ENCODE assay signal across 11 cellular contexts in the genomic region with DNA sequence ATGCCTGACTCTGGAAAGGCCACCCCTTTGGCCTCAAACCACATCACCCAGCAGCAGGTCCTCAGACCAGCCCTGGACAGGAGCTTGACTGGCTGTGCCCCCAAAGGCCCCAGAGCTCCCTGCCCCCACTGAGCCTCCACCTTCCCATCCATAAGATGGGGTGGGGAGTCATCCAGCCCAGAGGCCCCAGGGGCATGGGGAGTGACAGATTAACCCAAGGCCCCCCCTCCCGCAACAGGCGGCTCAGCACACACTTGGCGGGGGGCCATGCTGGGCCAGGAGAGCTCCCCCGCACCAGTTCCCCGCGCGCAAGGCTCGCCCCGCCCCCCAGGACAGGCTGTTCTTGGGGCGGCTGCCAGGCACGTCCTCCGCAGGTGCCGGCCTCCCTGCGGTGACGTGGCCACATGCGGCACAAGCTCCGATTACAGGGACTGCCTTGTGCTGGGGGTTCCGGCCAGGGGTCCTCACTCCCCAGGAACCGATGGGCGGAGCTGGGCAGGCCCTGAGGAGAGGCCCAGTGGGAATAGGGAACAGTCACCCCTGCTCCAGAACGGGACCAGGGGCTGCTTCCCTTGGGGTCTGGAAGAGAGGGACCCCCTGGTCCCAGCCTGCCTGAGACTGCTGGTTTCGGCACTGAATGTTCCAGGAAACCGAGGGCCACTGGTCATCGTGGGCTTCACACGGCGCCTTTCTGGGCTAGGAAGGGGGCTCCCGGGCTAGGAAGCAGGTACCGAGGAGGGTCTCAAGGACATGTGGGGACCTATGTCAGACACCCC. TPM values are rescaled to one million over a fixed set of nuclear protein-coding genes. Genes with fewer than 3 reads are reported as not detected.
A peak's percentile ranks its signal among the peaks of the same experiment; 100 is the strongest.
DNase-seq lines count a peak whose midpoint lies in the region; ATAC-seq and TF ChIP-seq lines count a peak whose summit lies in the region.
"Had no signal": no experiment of that assay in that cellular context is flagged by ENCODE, and none has a peak within 500 bp of the region (broad histone marks: within the 10 kb centered on the region; RNA-seq: fewer than 3 reads in every experiment).

No MANE protein-coding gene starts in this region.

- H3K27me3 Mint-ChIP-seq in activated CD4-positive, alpha-beta T cell treated with anti-CD3 and anti-CD28 coated beads, Interleukin-2, amount 10 ng/mL, durations not matched to agents 7 days and 5 days: peaks cover 8% of the 10 kb centered on the region

- H3K4me1 ChIP-seq in adrenal gland (replicated peaks in 1 of 2): peaks cover 14 to 24% of the 10 kb centered on the region in 2 donors
- H3K4me1 ChIP-seq: psoas muscle had no signal

- CTCF ChIA-PET in activated CD4-positive, alpha-beta T cell treated with anti-CD3 and anti-CD28 coated beads, Interleukin-2, amount 10 ng/mL, durations not matched to agents 7 days and 5 days (lab: Charles Lee): interaction anchor here (3.8 to 11.3 kb wide), 2 partner anchors 12 to 356 kb away, joined by 30 to 230 read pairs; a partner anchor contains a TSS

- H3K9me3 ChIP-seq in adrenal gland (replicated peaks in 1 of 3): no peaks in the 10 kb centered on the region
- H3K9me3 ChIP-seq: psoas muscle had no signal

- no peak overlapping the region for H3K4me3 Mint-ChIP-seq in activated CD4-positive, alpha-beta T cell treated with anti-CD3 and anti-CD28 coated beads, Interleukin-2, amount 10 ng/mL, durations not matched to agents 7 days and 5 days

- intact Hi-C loops in adrenal gland (cut with DNase I) (loop anchor here (2.0 to 5.0 kb wide), 2 partner anchors 463 to 464 kb away; no protein-coding TSS in a partner anchor), left colon (cut with DNase I, micrococcal nuclease) (loop anchor here in 1 of 2 donors (5.0 to 10.0 kb wide), 2 partner anchors 358 to 466 kb away; no protein-coding TSS in a partner anchor)

- peak overlapping the region in 2 of 5 donors; percentile 17 to 34 for H3K27ac ChIP-seq in adrenal gland
- H3K27ac ChIP-seq: psoas muscle had no signal

- peak; percentile 33 for ATAC-seq in left colon
- no peak for ATAC-seq in GM21528 (IDR thresholded peaks at IDR 0.05; ENCODE audit: low FRiP score, unreplicated experiment)
- ATAC-seq: psoas muscle had no signal

- no peaks in the 10 kb centered on the region for H3K9me3 Mint-ChIP-seq in activated CD4-positive, alpha-beta T cell treated with anti-CD3 and anti-CD28 coated beads, Interleukin-2, amount 10 ng/mL, durations not matched to agents 7 days and 5 days

- peaks cover 31% of the 10 kb centered on the region for H3K4me1 Mint-ChIP-seq in activated CD4-positive, alpha-beta T cell treated with anti-CD3 and anti-CD28 coated beads, Interleukin-2, amount 10 ng/mL, durations not matched to agents 7 days and 5 days

- no peak for TF ChIP-seq CTCF in adrenal gland (IDR thresholded peaks at IDR 0.05)

- no peaks in the 10 kb centered on the region for H3K36me3 ChIP-seq in adrenal gland (replicated peaks in 1 of 2)

- H3K27ac Mint-ChIP-seq in activated CD4-positive, alpha-beta T cell treated with anti-CD3 and anti-CD28 coated beads, Interleukin-2, amount 10 ng/mL, durations not matched to agents 7 days and 5 days: peak overlapping the region; percentile 50

- DNase-seq in activated CD4-positive, alpha-beta T cell treated with anti-CD3 and anti-CD28 coated beads, Interleukin-2, amount 10 ng/mL, durations not matched to agents 7 days and 5 days: no peak
- DNase-seq in activated CD4-positive, alpha-beta T cell treated with anti-CD3 and anti-CD28 coated beads for 48 hours: no peak
- peak in 4 of 7 donors; percentile 35 to 82 (median 54) for DNase-seq in adrenal gland
- peak; percentile 72 to 80 for DNase-seq in left colon
- peak; percentile 76 for DNase-seq in ureter (ENCODE audit: low spot score)
- no peak for DNase-seq in activated effector memory CD4-positive, alpha-beta T cell treated with anti-CD3 and anti-CD28 coated beads, Interleukin-2, amount 50 U/mL, for 16 hours
- no peak for DNase-seq in hypothalamus (lab: John Stamatoyannopoulos, UW)
- DNase-seq: activated CD8-positive, alpha-beta memory T cell treated with anti-CD3 and anti-CD28 coated beads, Interleukin-2, amount 50 U/mL, for 4 hours; SHP77 treated with DMSO at 0.1 percent for 48 hours had no signal

- POLR2A ChIA-PET in activated CD4-positive, alpha-beta T cell treated with anti-CD3 and anti-CD28 coated beads, Interleukin-2, amount 10 ng/mL, durations not matched to agents 7 days and 5 days (lab: Charles Lee): no interaction called here

- WGBS in adrenal gland, 4 donors: 67 to 93% (median 72%) methylated on average over 12 to 28 of the region's 28 CpGs

- TF ChIP-seq POLR2A in adrenal gland (IDR thresholded peaks at IDR 0.05): no peak

- H3K27me3 ChIP-seq in adrenal gland: no peaks in the 10 kb centered on the region

- H3K36me3 Mint-ChIP-seq in activated CD4-positive, alpha-beta T cell treated with anti-CD3 and anti-CD28 coated beads, Interleukin-2, amount 10 ng/mL, durations not matched to agents 7 days and 5 days (ENCODE audit: low read depth): no peaks in the 10 kb centered on the region

- no peak overlapping the region for H3K4me3 ChIP-seq in adrenal gland
- H3K4me3 ChIP-seq: psoas muscle had no signal

RNA-seq across cellular contexts. Expression of a gene that starts 5.1 kb away (rescaled TPM):
- under 1 TPM; 0.29 to 0.40 TPM for total RNA-seq in activated CD4-positive, alpha-beta T cell treated with anti-CD3 and anti-CD28 coated beads, Interleukin-2, amount 10 ng/mL, durations not matched to agents 7 days and 5 days
- total RNA-seq in adrenal gland: 100 to 1,000 TPM in 7 of 8 donors, 10 to 100 TPM in 1; 32.8 to 817 (median 464) TPM
- 100 to 1,000 TPM in 2 of 3 donors, 10 to 100 TPM in 1; 17.7 to 229 (median 152) TPM for polyA plus RNA-seq in adrenal gland
- 10 to 100 TPM in 1 of 2 donors, 1 to 10 TPM in 1; 5.8 to 10.6 TPM for total RNA-seq in left colon
- total RNA-seq in ureter: 21.5 TPM

RNA-seq across cellular contexts. Expression of a gene that starts 38.6 kb away (rescaled TPM):
- total RNA-seq in activated CD4-positive, alpha-beta T cell treated with anti-CD3 and anti-CD28 coated beads, Interleukin-2, amount 10 ng/mL, durations not matched to agents 7 days and 5 days: under 1 TPM; 0.35 to 0.45 TPM
- 1 to 10 TPM in 6 of 8 donors, not detected in 2; 1.4 to 8.7 (median 2.3) TPM for total RNA-seq in adrenal gland
- polyA plus RNA-seq in adrenal gland: 1 to 10 TPM in 2 of 3 donors, not detected in 1; 1.1 to 8.9 TPM
- 10 to 100 TPM; 29.9 to 36.7 TPM for total RNA-seq in left colon
- total RNA-seq in ureter: 15.9 TPM

Comparison
In these comparisons a context has a peak if more than half of its experiments do, and no peak if none do; other contexts are left out.
1. DNase-seq: peak in adrenal gland (4 of 7), left colon (2 of 2) and ureter (single experiment); none in activated CD4-positive, alpha-beta T cell treated with anti-CD3 and anti-CD28 coated beads, Interleukin-2, amount 10 ng/mL, durations not matched to agents 7 days and 5 days (single experiment), activated CD4-positive, alpha-beta T cell treated with anti-CD3 and anti-CD28 coated beads for 48 hours (single experiment), activated effector memory CD4-positive, alpha-beta T cell treated with anti-CD3 and anti-CD28 coated beads, Interleukin-2, amount 50 U/mL, for 16 hours (single experiment) and hypothalamus (0 of 51).
2. RNA of a gene that starts 5.1 kb away (total RNA-seq): 32.8 to 817 TPM in adrenal gland, 21.5 TPM in ureter (single experiment) and 5.8 to 10.6 TPM in left colon; 0.29 to 0.40 TPM in activated CD4-positive, alpha-beta T cell treated with anti-CD3 and anti-CD28 coated beads, Interleukin-2, amount 10 ng/mL, durations not matched to agents 7 days and 5 days; every median in the first group is over 4 times any median in the second.